1 cellular context compared by ENCODE assay signal in genomic region chr15:78154955-78155354, GRCh38.
TF ChIP-seq lines count a peak whose summit lies in the region.

No MANE protein-coding gene starts in this region.

TF ChIP-seq in GM12878, 131 proteins besides CTCF, POLR2A, EP300 and RAD21:
- no peak for TF ChIP-seq BHLHE40 (IDR thresholded peaks at IDR 0.05; ENCODE audit: borderline replicate concordance in 1 of 2, low read depth in 2 of 2, low read length in 1 of 2)
- TF ChIP-seq GABPA (IDR thresholded peaks at IDR 0.05; ENCODE audit: low read depth): no peak
- no peak for TF ChIP-seq ZNF622 (IDR thresholded peaks at IDR 0.05)
- no peak for TF ChIP-seq USF2 (IDR thresholded peaks at IDR 0.05; ENCODE audit: borderline replicate concordance, low read depth, low read length)
- TF ChIP-seq, protein P1, sequence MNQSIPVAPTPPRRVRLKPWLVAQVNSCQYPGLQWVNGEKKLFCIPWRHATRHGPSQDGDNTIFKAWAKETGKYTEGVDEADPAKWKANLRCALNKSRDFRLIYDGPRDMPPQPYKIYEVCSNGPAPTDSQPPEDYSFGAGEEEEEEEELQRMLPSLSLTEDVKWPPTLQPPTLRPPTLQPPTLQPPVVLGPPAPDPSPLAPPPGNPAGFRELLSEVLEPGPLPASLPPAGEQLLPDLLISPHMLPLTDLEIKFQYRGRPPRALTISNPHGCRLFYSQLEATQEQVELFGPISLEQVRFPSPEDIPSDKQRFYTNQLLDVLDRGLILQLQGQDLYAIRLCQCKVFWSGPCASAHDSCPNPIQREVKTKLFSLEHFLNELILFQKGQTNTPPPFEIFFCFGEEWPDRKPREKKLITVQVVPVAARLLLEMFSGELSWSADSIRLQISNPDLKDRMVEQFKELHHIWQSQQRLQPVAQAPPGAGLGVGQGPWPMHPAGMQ (IDR thresholded peaks at IDR 0.05; ENCODE audit: borderline replicate concordance): no peak
- no peak for TF ChIP-seq ZNF592 (IDR thresholded peaks at IDR 0.05)
- no peak for TF ChIP-seq BRCA1 (IDR thresholded peaks at IDR 0.05; ENCODE audit: low read depth, low read length)
- TF ChIP-seq YY1 (IDR thresholded peaks at IDR 0.05; ENCODE audit: low read depth, low read length): no peak
- no peak for TF ChIP-seq CBX5 (IDR thresholded peaks at IDR 0.05; ENCODE audit: low read depth)
- TF ChIP-seq TCF3 (IDR thresholded peaks at IDR 0.05; ENCODE audit: borderline replicate concordance, insufficient read depth, low read depth, low read length): no peak
